In genomic region chr1:193069748-193070394, GRCh38 we compare ENCODE assay signal across 8 cellular contexts. TPM values are rescaled to one million over a fixed set of nuclear protein-coding genes. Genes with fewer than 3 reads are reported as not detected.
A peak's percentile ranks its signal among the peaks of the same experiment; 100 is the strongest.
DNase-seq lines count a peak whose midpoint lies in the region; ATAC-seq and TF ChIP-seq lines count a peak whose summit lies in the region.

No MANE protein-coding gene starts in this region.

- no peaks in the 10 kb centered on the region for H3K9me2 ChIP-seq in SU-DHL-6 (replicated peaks; ENCODE audit: insufficient read depth, low read length)

- H3K4me3 ChIP-seq in SU-DHL-6 (ENCODE audit: insufficient read depth, low read length, poor library complexity, severe bottlenecking), result no peak overlapping the region

- no peaks in the 10 kb centered on the region for H3K27me3 ChIP-seq in SU-DHL-6 (ENCODE audit: low read length)

- H3K9ac ChIP-seq in SU-DHL-6 (ENCODE audit: low read length), result no peak overlapping the region

- H3K4me2 ChIP-seq in SU-DHL-6 (ENCODE audit: low read depth, low read length, poor library complexity, severe bottlenecking), result peak overlapping the region; percentile 47

- no peaks in the 10 kb centered on the region for H3K27me3 Mint-ChIP-seq in HFFc6 (ENCODE audit: insufficient read depth)

- no peak overlapping the region for H3K4me3 Mint-ChIP-seq in HFFc6

- H3K9me3 ChIP-seq in SU-DHL-6 (ENCODE audit: insufficient read depth, low read length), result no peaks in the 10 kb centered on the region

- H3K36me3 Mint-ChIP-seq in HFFc6 (ENCODE audit: low read depth), result peaks cover 14% of the 10 kb centered on the region

- H4K20me1 ChIP-seq in SU-DHL-6 (ENCODE audit: low read depth, low read length), result no peaks in the 10 kb centered on the region

- peaks cover 5% of the 10 kb centered on the region; the same call in 1 of the 2 replicates for H3K4me1 Mint-ChIP-seq in HFFc6 (ENCODE audit: low read depth)

- no peaks in the 10 kb centered on the region for H3K9me3 Mint-ChIP-seq in HFFc6

- TF ChIP-seq CTCF in HFFc6 (IDR thresholded peaks at IDR 0.05), result peak; percentile 67
- TF ChIP-seq CTCF in SU-DHL-6 (IDR thresholded peaks at IDR 0.05; ENCODE audit: insufficient read depth, low read length, poor library complexity, severe bottlenecking), result peak; percentile 42

- H3K79me2 ChIP-seq in SU-DHL-6 (ENCODE audit: insufficient read depth, low read length), result peaks cover 62% of the 10 kb centered on the region

- ATAC-seq in GM18502 (IDR thresholded peaks at IDR 0.05; ENCODE audit: poor library complexity, unreplicated experiment) (no peak), HG02870 (IDR thresholded peaks at IDR 0.05; ENCODE audit: unreplicated experiment) (no peak)

- DNase-seq in D341Med (ENCODE audit: low spot score) (peak; percentile 59), HFFc6 (peak; percentile 8), hepatic stellate cell (ENCODE audit: low spot score) (peak; percentile 4), anterior cingulate cortex (lab: John Stamatoyannopoulos, UW) (no peak), Ammon's horn (ENCODE audit: low spot score) (no peak)

- peak overlapping the region; percentile 55 for H3K27ac ChIP-seq in SU-DHL-6 (ENCODE audit: low read depth, low read length)

- no peaks in the 10 kb centered on the region; the same call in 1 of the 2 replicates for H3K36me3 ChIP-seq in SU-DHL-6 (ENCODE audit: low read length)

- 0 out of 2 replicates have a peak, but pooled peaks cover 14% of the 10 kb centered on the region for H3F3A ChIP-seq in SU-DHL-6 (ENCODE audit: insufficient read depth)

- no peak overlapping the region for H3K27ac Mint-ChIP-seq in HFFc6

- H2AFZ ChIP-seq in SU-DHL-6 (ENCODE audit: low read depth, low read length, severe bottlenecking), result peak overlapping the region; percentile 44

RNA-seq across cellular contexts. Expression of gene RO60, which starts 10.5 kb away (rescaled TPM):
- 10 to 100 TPM; 59.7 to 79.0 (median 61.8) TPM for total RNA-seq in HFFc6 (2021; fragmentation: NEBNext Ultra II Directional; extraction: Animal tissue kit (Norgen Biotek cat#: 25700))

RNA-seq across cellular contexts. Expression of gene UCHL5, which starts 10.7 kb away (rescaled TPM):
- 10 to 100 TPM; 24.1 to 34.1 (median 29.4) TPM for total RNA-seq in HFFc6 (2021; fragmentation: NEBNext Ultra II Directional; extraction: Animal tissue kit (Norgen Biotek cat#: 25700))

RNA-seq across cellular contexts. Expression of gene GLRX2, which starts 35.3 kb away (rescaled TPM):
- total RNA-seq in HFFc6 (2021; fragmentation: NEBNext Ultra II Directional; extraction: Animal tissue kit (Norgen Biotek cat#: 25700)), result 10 to 100 TPM; 32.8 to 39.1 (median 34.7) TPM

RNA-seq across cellular contexts. Expression of gene CDC73, which starts 52.0 kb away (rescaled TPM):
- 10 to 100 TPM; 62.8 to 71.6 (median 65.2) TPM for total RNA-seq in HFFc6 (2021; fragmentation: NEBNext Ultra II Directional; extraction: Animal tissue kit (Norgen Biotek cat#: 25700))

Comparison
In these comparisons a context has a peak if more than half of its experiments do, and no peak if none do; other contexts are left out.
1. DNase-seq: peak in D341Med (single experiment), HFFc6 (single experiment) and hepatic stellate cell (single experiment); none in anterior cingulate cortex (0 of 58) and Ammon's horn (single experiment).